11 cellular contexts compared by ENCODE assay signal in the genomic region with DNA sequence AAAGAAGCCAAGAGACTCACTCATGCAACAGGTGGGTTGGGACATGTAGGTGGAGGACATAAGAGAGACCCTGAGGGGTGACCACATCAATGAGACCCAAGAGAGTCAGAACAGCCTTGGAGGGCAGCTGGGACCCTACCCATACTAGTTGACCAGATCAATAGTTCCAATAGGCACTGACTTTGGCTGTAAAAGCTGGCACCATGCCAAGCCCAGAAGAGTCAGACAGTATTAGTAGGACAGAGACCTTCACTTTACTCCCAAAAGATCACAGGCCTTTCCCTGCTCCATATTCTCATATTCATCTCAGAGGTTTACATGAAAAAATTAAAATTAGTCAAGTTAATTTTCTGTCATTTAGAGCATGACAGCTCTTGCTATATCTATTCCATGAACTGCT. TPM values are rescaled to one million over a fixed set of nuclear protein-coding genes. Genes with fewer than 3 reads are reported as not detected.
"Had no signal": no experiment of that assay in that cellular context is flagged by ENCODE, and none has a peak within 500 bp of the region (broad histone marks: within the 10 kb centered on the region; RNA-seq: fewer than 3 reads in every experiment).

No MANE protein-coding gene starts in this region.

- FAIRE-seq: HTR-8/SVneo had no signal

- DNase-seq: GOT3, H7, Karpas-422, KBM-7 had no signal

- H3K27me3 Mint-ChIP-seq: IgD-negative memory B cell had no signal

- H3K27ac Mint-ChIP-seq: IgD-negative memory B cell had no signal

- H3K4me3 Mint-ChIP-seq: IgD-negative memory B cell had no signal

- ATAC-seq: HCT116 had no signal

- H3K4me2 ChIP-seq: KMS-11 had no signal

- H3K9ac ChIP-seq: KMS-11 had no signal

- H3K4me3 ChIP-seq: HAP-1 had no signal

- H3K9me3 Mint-ChIP-seq: IgD-negative memory B cell had no signal

- H3K9me3 ChIP-seq: HAP-1 had no signal

- H3K27ac ChIP-seq: KMS-11 had no signal

- H3K36me3 Mint-ChIP-seq: IgD-negative memory B cell had no signal

- H3K36me3 ChIP-seq: HAP-1 had no signal

RNA-seq across cellular contexts. Expression of a gene that starts 20.9 kb away (rescaled TPM):
- total RNA-seq: H4, H7, HT-29 had no signal
- polyA plus RNA-seq: IgD-negative memory B cell had no signal

RNA-seq across cellular contexts. Expression of a gene that starts 30.9 kb away (rescaled TPM):
- total RNA-seq: H4, H7, HT-29 had no signal
- polyA plus RNA-seq: IgD-negative memory B cell had no signal
